ENCODE assay signal across 22 cellular contexts in the genomic region with DNA sequence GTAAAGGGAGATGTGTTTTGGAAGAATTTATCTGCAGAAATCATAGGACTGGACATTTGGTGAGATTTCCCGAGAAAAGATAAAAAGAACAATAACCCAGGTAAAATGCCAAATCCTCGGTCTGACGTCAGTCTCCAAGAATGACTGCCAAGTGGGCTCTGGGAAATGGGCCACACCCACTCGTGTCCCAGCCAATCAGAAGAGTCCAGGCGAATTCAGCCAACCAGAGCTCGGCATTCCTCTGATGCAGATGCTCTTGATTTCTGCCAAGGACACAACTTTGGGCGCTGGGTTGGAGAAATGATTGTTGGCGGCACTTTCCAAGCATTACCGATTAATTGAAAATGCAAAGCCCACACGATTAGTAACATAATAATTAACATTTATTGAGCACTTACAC.
DNase-seq lines count a peak whose midpoint lies in the region; ATAC-seq and TF ChIP-seq lines count a peak whose summit lies in the region.
"Had no signal": no experiment of that assay in that cellular context is flagged by ENCODE, and none has a peak within 500 bp of the region (broad histone marks: within the 10 kb centered on the region; RNA-seq: fewer than 3 reads in every experiment).

No MANE protein-coding gene starts in this region.

- no peak overlapping the region for H4K91ac ChIP-seq in neuronal stem cell (ENCODE audit: low read depth, low read length, poor library complexity)

- H3K4me3 ChIP-seq in H7 (ENCODE audit: insufficient read depth, low read depth, low read length) = no peak overlapping the region
- no peak overlapping the region for H3K4me3 ChIP-seq in mesendoderm (ENCODE audit: low read length)
- no peak overlapping the region for H3K4me3 ChIP-seq in lower leg skin (ENCODE audit: low read depth, poor library complexity, severe bottlenecking)
- H3K4me3 ChIP-seq in neuronal stem cell (ENCODE audit: low read length in 2 of 2) = no peak overlapping the region
- H3K4me3 ChIP-seq: adrenal gland, heart right ventricle, Peyer's patch, SK-N-MC, smooth muscle cell had no signal

- H2BK5ac ChIP-seq in mesendoderm (ENCODE audit: low read length) (no peak overlapping the region), neuronal stem cell (ENCODE audit: low read length) (no peak overlapping the region)

- H3K79me1 ChIP-seq in mesendoderm (ENCODE audit: low read length) = no peaks in the 10 kb centered on the region
- H3K79me1 ChIP-seq in neuronal stem cell (ENCODE audit: low read depth, low read length) = no peaks in the 10 kb centered on the region

- no peak overlapping the region for H2AFZ ChIP-seq in neuronal stem cell (ENCODE audit: low read length)

- ATAC-seq in activated CD4-positive, CD25-positive, alpha-beta regulatory T cell treated with anti-CD3 and anti-CD28 coated beads, Interleukin-2, amount 50 U/mL, for 24 hours = no peak
- no peak for ATAC-seq in HG02678 (IDR thresholded peaks at IDR 0.05; ENCODE audit: unreplicated experiment)

- H3K4me1 ChIP-seq in mesendoderm (ENCODE audit: control insufficient read depth, low read depth, low read length) (peaks cover 8% of the 10 kb centered on the region), neuronal stem cell (ENCODE audit: control insufficient read depth in 2 of 2, insufficient read depth in 1 of 2, low read depth in 1 of 2, low read length in 2 of 2) (peaks cover 19% of the 10 kb centered on the region in 2 donors)
- H3K4me1 ChIP-seq: Peyer's patch had no signal

- no peak overlapping the region for H2BK15ac ChIP-seq in mesendoderm (replicated peaks; ENCODE audit: low read depth)
- H2BK15ac ChIP-seq in neuronal stem cell (ENCODE audit: low read length) = no peak overlapping the region

- intact Hi-C loops in lower leg skin (cut with DNase I; ENCODE audit: low total_unique reads) = no loop called here

- no peaks in the 10 kb centered on the region for H3K9me3 ChIP-seq in neuronal stem cell (replicated peaks in 1 of 2; ENCODE audit: control insufficient read depth in 2 of 2, insufficient read depth in 1 of 2, low read depth in 1 of 2, low read length in 2 of 2)
- H3K9me3 ChIP-seq: adrenal gland, heart right ventricle, Peyer's patch had no signal

- H3K36me3 ChIP-seq in H7 (replicated peaks; ENCODE audit: control insufficient read depth, insufficient read depth, low read length) = no peaks in the 10 kb centered on the region
- H3K36me3 ChIP-seq in mesendoderm (ENCODE audit: control insufficient read depth, insufficient read depth, low read length) = no peaks in the 10 kb centered on the region
- no peaks in the 10 kb centered on the region for H3K36me3 ChIP-seq in neuronal stem cell (replicated peaks in 1 of 2; ENCODE audit: control insufficient read depth in 2 of 2, insufficient read depth in 2 of 2, low read length in 2 of 2)
- H3K36me3 ChIP-seq: adrenal gland, heart right ventricle, Peyer's patch, WERI-Rb-1 had no signal

- no peak overlapping the region for H3K56ac ChIP-seq in mesendoderm (ENCODE audit: low read length)

- H3K4me2 ChIP-seq in mesendoderm (ENCODE audit: low read length) (no peak overlapping the region), neuronal stem cell (ENCODE audit: insufficient read depth, low read length, poor library complexity, severe bottlenecking) (no peak overlapping the region)
- H3K4me2 ChIP-seq: smooth muscle cell had no signal

- H4K8ac ChIP-seq in mesendoderm (ENCODE audit: low read depth, low read length) (no peak overlapping the region), neuronal stem cell (ENCODE audit: low read depth, low read length) (no peak overlapping the region)

- WGBS in mesendoderm (ENCODE audit: extremely low coverage, insufficient coverage, low lambda C conversion rate) = no CpG with 5 or more reads among the region's 10 CpGs
- 72 to 80% methylated on average over 10 of the region's 10 CpGs for WGBS in lower leg skin, 2 donors
- no CpG with 5 or more reads among the region's 10 CpGs for WGBS in neuronal stem cell (ENCODE audit: extremely low coverage in 2 of 2, insufficient read length in 2 of 2, insufficient replicate concordance in 1 of 2), 2 donors

- H3K18ac ChIP-seq in mesendoderm (ENCODE audit: low read length) (no peak overlapping the region), neuronal stem cell (ENCODE audit: low read length) (no peak overlapping the region)

- no peaks in the 10 kb centered on the region for H3K79me2 ChIP-seq in mesendoderm (ENCODE audit: control insufficient read depth, insufficient read depth, low read length)

- H2BK12ac ChIP-seq in neuronal stem cell (ENCODE audit: low read length) = no peak overlapping the region

- H3K27ac ChIP-seq in mesendoderm (ENCODE audit: low read depth, low read length) (no peak overlapping the region), neuronal stem cell (replicated peaks; ENCODE audit: low read length) (no peak overlapping the region)
- H3K27ac ChIP-seq: adrenal gland, Peyer's patch, SK-N-MC, WERI-Rb-1 had no signal

- no peak overlapping the region for H3K14ac ChIP-seq in neuronal stem cell (ENCODE audit: low read length)

- H3K23ac ChIP-seq in mesendoderm (ENCODE audit: low read length) (no peak overlapping the region), neuronal stem cell (ENCODE audit: low read depth, low read length, poor library complexity) (no peak overlapping the region)

- H2AK5ac ChIP-seq in mesendoderm (ENCODE audit: low read length) = no peak overlapping the region
- H2AK5ac ChIP-seq in neuronal stem cell (ENCODE audit: low read depth, low read length) = no peak overlapping the region

- H3K4ac ChIP-seq in mesendoderm (ENCODE audit: low read depth, low read length) (no peak overlapping the region), neuronal stem cell (ENCODE audit: low read length) (no peak overlapping the region)

- H3K9ac ChIP-seq in mesendoderm (ENCODE audit: low read length) (no peak overlapping the region), neuronal stem cell (ENCODE audit: low read depth, low read length, poor library complexity) (no peak overlapping the region)

- peak; percentile 49 for DNase-seq in AG09319 (ENCODE audit: extremely low read depth, low read depth)
- peak; percentile 86 for DNase-seq in H7
- peak; percentile 7 for DNase-seq in amniotic epithelial cell (ENCODE audit: low read depth)
- peak; percentile 74 for DNase-seq in mesendoderm
- no peak for DNase-seq in lower leg skin (ENCODE audit: low spot score in 2 of 2)
- DNase-seq in neuronal stem cell (ENCODE audit: low spot score) = no peak
- DNase-seq: activated CD4-positive, alpha-beta memory T cell treated with anti-CD3 and anti-CD28 coated beads for 36 hours; activated naive CD4-positive, alpha-beta T cell; cortex of kidney; DMS79 treated with DMSO at 0.1 percent for 48 hours; heart right ventricle; NCI-H1105 treated with DMSO at 0.1 percent for 48 hours; NCI-H510A treated with DMSO at 0.1 percent for 48 hours; Peyer's patch; stimulated activated CD4-positive, alpha-beta T cell treated with anti-CD3 and anti-CD28 coated beads, Interleukin-4, amount 100 ng/mL, for 1 hour; stimulated activated naive CD4-positive, alpha-beta T cell treated with Interleukin-2 at 50 U/mL for 16 hours had no signal

- H3K27me3 ChIP-seq in H7 (ENCODE audit: control insufficient read depth, insufficient read depth, low read length) (no peaks in the 10 kb centered on the region), mesendoderm (ENCODE audit: insufficient read depth, low read length, poor library complexity) (no peaks in the 10 kb centered on the region), neuronal stem cell (ENCODE audit: control insufficient read depth in 3 of 3, insufficient read depth in 3 of 3, low read depth in 1 of 3, low read length in 3 of 3) (no peaks in the 10 kb centered on the region)
- H3K27me3 ChIP-seq: adrenal gland, heart right ventricle, Peyer's patch had no signal

- no peak for TF ChIP-seq POLR2A in lower leg skin (IDR thresholded peaks at IDR 0.05)

- TF ChIP-seq CTCF in AG09319 (IDR thresholded peaks at IDR 0.05; ENCODE audit: low read depth, low read length) (no peak), lower leg skin (IDR thresholded peaks at IDR 0.05) (no peak)

- H4K5ac ChIP-seq in mesendoderm (ENCODE audit: low read length) = no peak overlapping the region

- H2BK120ac ChIP-seq in mesendoderm (ENCODE audit: low read depth, low read length) (no peak overlapping the region), neuronal stem cell (ENCODE audit: low read depth, low read length) (no peak overlapping the region)

Comparison
In these comparisons a context has a peak if more than half of its experiments do, and no peak if none do; other contexts are left out.
1. DNase-seq: peak in AG09319 (single experiment), H7 (single experiment), amniotic epithelial cell (single experiment) and mesendoderm (single experiment); none in lower leg skin (0 of 2) and neuronal stem cell (single experiment).